In genomic region chr20:38935967-38936407, GRCh38 we compare ENCODE assay signal across 1 cellular context.
TF ChIP-seq lines count a peak whose summit lies in the region.

No MANE protein-coding gene starts in this region.

TF ChIP-seq in HCT116, 20 proteins besides CTCF, POLR2A, EP300 and RAD21 (continued from another document):
- TF ChIP-seq ATF3 (IDR thresholded peaks at IDR 0.05) (no peak), SP1 (IDR thresholded peaks at IDR 0.05; ENCODE audit: low read depth) (no peak)
